8 cellular contexts compared by ENCODE assay signal in genomic region chr14:65168840-65169239, GRCh38.
DNase-seq lines count a peak whose midpoint lies in the region; ATAC-seq, FAIRE-seq and TF ChIP-seq lines count a peak whose summit lies in the region.

No MANE protein-coding gene starts in this region.

- DNase-seq in AG04450 (ENCODE audit: low read depth, low spot score) (no peak), RWPE2 (ENCODE audit: low spot score) (no peak), right atrium auricular region (ENCODE audit: low spot score) (no peak), RWPE1 (ENCODE audit: low spot score) (no peak), RCC 7860 (ENCODE audit: low spot score) (no peak), SIG-M5 treated with dmso at 0.1 percent for 504 hours (lab: John Stamatoyannopoulos, UW; ENCODE audit: unreplicated experiment) (no peak)
- DNase-seq in stimulated activated naive CD4-positive, alpha-beta T cell (lab: John Stamatoyannopoulos, UW), result no peak

- ATAC-seq in HG02642 (IDR thresholded peaks at IDR 0.05; ENCODE audit: poor library complexity, unreplicated experiment) (peak; percentile 2), RWPE2 (ENCODE audit: low read depth) (peak; percentile 39; the same call in 2 of the 3 replicates)

- H3K36me3 ChIP-seq in RWPE2 (ENCODE audit: low read depth), result no peaks in the 10 kb centered on the region
- H3K36me3 ChIP-seq in right atrium auricular region, result no peaks in the 10 kb centered on the region

- H3K4me3 ChIP-seq in AG04450 (ENCODE audit: low read depth, low read length) (no peak overlapping the region), RWPE2 (ENCODE audit: severe bottlenecking) (no peak overlapping the region), right atrium auricular region (no peak overlapping the region)

- CTCF ChIA-PET in AG04450 (lab: Charles Lee), result interaction anchor here (1.4 to 9.2 kb wide), 5 partner anchors 8 to 791 kb away, joined by 4 to 129 read pairs (median 26); partner anchors contain the start of gene FUT8
- CTCF ChIA-PET in RWPE1 (lab: Yijun Ruan, JAX), result no interaction called here

- H3K27ac ChIP-seq in AG04450 (ENCODE audit: low read depth, low read length) (peak overlapping the region; percentile 32), RWPE2 (ENCODE audit: poor library complexity, severe bottlenecking) (no peak overlapping the region), right atrium auricular region (peak overlapping the region; percentile 38 to 52), RWPE1 (no peak overlapping the region)

- H3K27me3 ChIP-seq in AG04450 (ENCODE audit: control insufficient read depth, insufficient read depth, low read length) (no peaks in the 10 kb centered on the region), RWPE2 (ENCODE audit: insufficient read depth, poor library complexity, severe bottlenecking) (no peaks in the 10 kb centered on the region), right atrium auricular region (no peaks in the 10 kb centered on the region)

- POLR2A ChIA-PET in AG04450 (lab: Yijun Ruan, JAX) (interaction anchor here (0.6 to 2.7 kb wide), 2 partner anchors 50 to 243 kb away, joined by 3 to 20 read pairs; partner anchors contain the start of gene FUT8), RWPE1 (lab: Yijun Ruan, JAX; ENCODE audit: low non-redundant PET) (interaction anchor here (0.8 kb wide), 1 partner anchor 243 kb away, joined by 3 read pairs; no protein-coding TSS in a partner anchor)

- TF ChIP-seq CTCF in AG04450 (IDR thresholded peaks at IDR 0.05; ENCODE audit: low read depth, low read length) (no peak), RWPE2 (IDR thresholded peaks at IDR 0.05; ENCODE audit: poor library complexity, severe bottlenecking) (no peak), right atrium auricular region (IDR thresholded peaks at IDR 0.05) (no peak), RWPE1 (conservative IDR thresholded peaks at IDR 0.05; ENCODE audit: low read depth) (no peak)

- no peaks in the 10 kb centered on the region for H3K9me3 ChIP-seq in AG04450 (ENCODE audit: control insufficient read depth, insufficient read depth, low read length)
- no peaks in the 10 kb centered on the region for H3K9me3 ChIP-seq in RWPE2 (ENCODE audit: severe bottlenecking)
- H3K9me3 ChIP-seq in right atrium auricular region, result no peaks in the 10 kb centered on the region

- H3K4me1 ChIP-seq in RWPE2 (ENCODE audit: insufficient read depth, poor library complexity, severe bottlenecking) (no peaks in the 10 kb centered on the region), right atrium auricular region (peaks cover 0 to 10% of the 10 kb centered on the region in 2 donors)

- no peak for FAIRE-seq in RCC 7860 (lab: Jason Lieb, UNC)

Comparison
In these comparisons a context has a peak if more than half of its experiments do, and no peak if none do; other contexts are left out.
1. H3K27ac ChIP-seq: peak in AG04450 (single experiment) and right atrium auricular region (2 of 2); none in RWPE2 (single experiment) and RWPE1 (single experiment).